Comparison of ENCODE assay signal across 1 cellular context in genomic region chr17:39700148-39700987, GRCh38.
TF ChIP-seq lines count a peak whose summit lies in the region.

No MANE protein-coding gene starts in this region.

TF ChIP-seq in GM12878, 131 proteins besides CTCF, POLR2A, EP300 and RAD21:
- TF ChIP-seq SUZ12 (IDR thresholded peaks at IDR 0.05; ENCODE audit: unreplicated experiment) (peak; percentile 59), RCOR1 (conservative IDR thresholded peaks at IDR 0.05; ENCODE audit: low read depth, low read length) (no peak), EGR1 (IDR thresholded peaks at IDR 0.05; ENCODE audit: borderline replicate concordance in 1 of 2, low read depth in 2 of 2, low read length in 2 of 2) (no peak)
